10 cellular contexts compared by ENCODE assay signal in genomic region chr11:123590296-123590912, GRCh38.
DNase-seq lines count a peak whose midpoint lies in the region; ATAC-seq and TF ChIP-seq lines count a peak whose summit lies in the region.
"Had no signal": no experiment of that assay in that cellular context is flagged by ENCODE, and none has a peak within 500 bp of the region (broad histone marks: within the 10 kb centered on the region; RNA-seq: fewer than 3 reads in every experiment).

No MANE protein-coding gene starts in this region.

- no peak for TF ChIP-seq CTCF in MCF 10A (IDR thresholded peaks at IDR 0.05; ENCODE audit: unreplicated experiment)
- TF ChIP-seq CTCF in breast epithelium (IDR thresholded peaks at IDR 0.05): no peak
- no peak for TF ChIP-seq CTCF in upper lobe of right lung (IDR thresholded peaks at IDR 0.05)
- TF ChIP-seq CTCF in GM20000 (IDR thresholded peaks at IDR 0.05; ENCODE audit: extremely low read depth, missing control alignments): no peak

- H3K36me3 Mint-ChIP-seq in MCF 10A (ENCODE audit: insufficient read depth, unreplicated experiment): no peaks in the 10 kb centered on the region

- H3K27ac ChIP-seq in breast epithelium (peak overlapping the region in 1 of 2 donors; percentile 9), upper lobe of right lung (no peak overlapping the region)

- H3K9me3 ChIP-seq in breast epithelium: no peaks in the 10 kb centered on the region
- no peaks in the 10 kb centered on the region for H3K9me3 ChIP-seq in upper lobe of right lung

- no peak overlapping the region for H3K4me3 Mint-ChIP-seq in MCF 10A (ENCODE audit: unreplicated experiment)

- CTCF ChIA-PET in MCF 10A (lab: Yijun Ruan, JAX): interaction anchor here (0.6 to 1.9 kb wide), 4 partner anchors 9 to 121 kb away, joined by 3 to 10 read pairs (median 4); no protein-coding TSS in a partner anchor

- intact Hi-C loops in MCF 10A (cut with micrococcal nuclease): no loop called here
- intact Hi-C loops in breast epithelium (cut with DNase I; ENCODE audit: low total_unique reads): no loop called here
- intact Hi-C loops in upper lobe of right lung (cut with DNase I): no loop called here

- no peak for TF ChIP-seq POLR2A in breast epithelium (IDR thresholded peaks at IDR 0.05)

- DNase-seq in MCF 10A (ENCODE audit: unreplicated experiment) (peak; percentile 72), breast epithelium (ENCODE audit: low spot score in 2 of 2) (no peak), amniotic epithelial cell (ENCODE audit: low read depth) (peak; percentile 16), kidney tubule cell (ENCODE audit: low spot score) (peak; percentile 87), upper lobe of right lung (no peak), GM20000 (ENCODE audit: low spot score) (no peak)
- DNase-seq in activated CD4-positive, CD25-positive, alpha-beta regulatory T cell (lab: John Stamatoyannopoulos, UW): no peak
- DNase-seq in activated CD8-positive, alpha-beta memory T cell treated with anti-CD3 and anti-CD28 coated beads, Interleukin-2, amount 50 U/mL, for 4 hours: no peak
- DNase-seq: NCI-H1048, T-helper 1 cell had no signal

- H3K4me1 Mint-ChIP-seq in MCF 10A (ENCODE audit: insufficient read depth, unreplicated experiment): no peaks in the 10 kb centered on the region

- H3K27me3 Mint-ChIP-seq in MCF 10A (ENCODE audit: insufficient read depth, unreplicated experiment): peaks cover 18% of the 10 kb centered on the region

- ATAC-seq in upper lobe of right lung: peak; percentile 33

- no peaks in the 10 kb centered on the region for H3K27me3 ChIP-seq in breast epithelium
- H3K27me3 ChIP-seq in upper lobe of right lung: no peaks in the 10 kb centered on the region

- H3K36me3 ChIP-seq in breast epithelium: no peaks in the 10 kb centered on the region
- no peaks in the 10 kb centered on the region for H3K36me3 ChIP-seq in upper lobe of right lung

- no TSS peak for BruUV-seq in MCF 10A (replicated peaks; lab: Mats Ljungman, UMichigan)

- H3K4me1 ChIP-seq in breast epithelium: no peaks in the 10 kb centered on the region
- H3K4me1 ChIP-seq in upper lobe of right lung: no peaks in the 10 kb centered on the region

- POLR2A ChIA-PET in MCF 10A (lab: Yijun Ruan, JAX): no interaction called here

- no peaks in the 10 kb centered on the region for H3K9me3 Mint-ChIP-seq in MCF 10A (ENCODE audit: unreplicated experiment)

- H3K4me3 ChIP-seq in breast epithelium (no peak overlapping the region), upper lobe of right lung (no peak overlapping the region)

- no peak overlapping the region for H3K27ac Mint-ChIP-seq in MCF 10A (ENCODE audit: low read depth, unreplicated experiment)

Comparison
In these comparisons a context has a peak if more than half of its experiments do, and no peak if none do; other contexts are left out.
1. DNase-seq: peak in MCF 10A (single experiment), amniotic epithelial cell (single experiment) and kidney tubule cell (single experiment); none in breast epithelium (0 of 2), upper lobe of right lung (single experiment), activated CD4-positive, CD25-positive, alpha-beta regulatory T cell (0 of 4), activated CD8-positive, alpha-beta memory T cell treated with anti-CD3 and anti-CD28 coated beads, Interleukin-2, amount 50 U/mL, for 4 hours (single experiment) and GM20000 (single experiment).